ENCODE assay signal across 8 cellular contexts in the genomic region with DNA sequence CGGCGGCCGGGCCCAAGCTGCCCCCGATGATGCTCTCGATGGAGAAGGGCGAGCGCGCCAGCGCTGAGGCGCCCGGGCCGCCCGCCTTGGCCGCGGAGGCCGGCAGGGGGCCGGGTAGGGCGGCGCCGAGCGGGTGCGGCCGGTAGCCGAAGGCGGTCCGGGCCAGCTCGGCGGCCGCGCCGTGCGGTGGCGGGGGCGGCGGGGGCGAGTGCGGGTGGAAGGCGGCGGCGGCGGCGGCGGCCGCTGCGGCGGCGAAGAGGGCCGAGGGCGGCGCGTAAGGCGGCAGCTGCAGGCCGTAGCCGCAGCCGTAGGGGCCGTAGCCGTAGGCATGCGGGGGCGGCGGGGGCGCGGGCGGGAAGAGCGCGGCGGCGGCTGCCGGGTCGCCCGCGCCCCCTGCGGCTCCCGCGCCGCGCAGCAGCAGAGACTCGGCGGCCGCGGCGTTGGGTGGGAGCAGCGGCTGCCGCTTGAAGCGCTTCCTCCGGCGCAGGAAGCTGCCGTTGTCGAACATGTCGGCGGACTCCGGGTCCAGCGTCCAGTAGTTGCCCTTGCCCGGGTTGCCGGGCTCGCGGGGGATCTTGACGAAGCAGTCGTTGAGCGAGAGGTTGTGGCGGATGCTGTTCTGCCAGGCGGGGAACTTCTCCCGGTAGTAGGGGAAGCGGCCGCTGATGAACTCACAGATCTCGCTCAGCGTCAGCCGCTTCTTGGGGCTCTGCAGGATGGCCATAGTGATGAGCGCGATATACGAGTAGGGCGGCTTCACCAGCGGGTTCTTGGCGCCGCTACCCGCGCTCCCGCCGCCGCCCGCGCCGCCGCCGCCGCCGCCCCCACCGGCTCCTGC. TPM values are rescaled to one million over a fixed set of nuclear protein-coding genes. Genes with fewer than 3 reads are reported as not detected.
DNase-seq lines count a peak whose midpoint lies in the region; ATAC-seq, FAIRE-seq and TF ChIP-seq lines count a peak whose summit lies in the region.

No MANE protein-coding gene starts in this region.

- POLR2A ChIA-PET in T-cell (lab: Charles Lee) = no interaction called here
- POLR2A ChIA-PET in HepG2 (lab: Yijun Ruan, JAX) = no interaction called here

- BruUV-seq in HepG2 (replicated peaks; lab: Mats Ljungman, UMichigan) = no TSS peak

- DNase-seq in T-cell = peak in 28 of 34 experiments; percentile 16 to 53 (median 36)
- DNase-seq in cardiac fibroblast (ENCODE audit: low read depth in 2 of 2) = peak; percentile 46 to 68
- DNase-seq in HepG2 (ENCODE audit: low spot score) = no peak
- DNase-seq in thoracic aorta (ENCODE audit: low spot score) = no peak

- peak overlapping the region; percentile 74 for H3K4me2 ChIP-seq in HepG2 (ENCODE audit: low read depth, low read length)

- H3K27me3 Mint-ChIP-seq in T-cell = peaks cover 57 to 80% of the 10 kb centered on the region in 2 donors

- no peaks in the 10 kb centered on the region for H3K79me2 ChIP-seq in HepG2 (ENCODE audit: insufficient read depth, low read length)

- FAIRE-seq in HepG2 (lab: Jason Lieb, UNC) = no peak

- TF ChIP-seq POLR2A in HepG2 (IDR thresholded peaks at IDR 0.05; ENCODE audit: insufficient read depth in 1 of 2, low read depth in 2 of 2, low read length in 2 of 2) = no peak

- H3K4me3 Mint-ChIP-seq in T-cell = peak overlapping the region; percentile 78 to 84 (median 78)

- H3K27me3 ChIP-seq in HepG2 (ENCODE audit: control insufficient read depth in 1 of 2, insufficient read depth in 2 of 2, low read length in 2 of 2) (peaks cover 15 to 83% of the 10 kb centered on the region in 2 experiments), thoracic aorta (replicated peaks; ENCODE audit: insufficient read depth) (peaks cover 32% of the 10 kb centered on the region)

- H3K4me1 Mint-ChIP-seq in T-cell = peaks cover 15 to 29% (median 18%) of the 10 kb centered on the region in 3 donors

- H3K4me3 ChIP-seq in cardiac fibroblast (replicated peaks in 1 of 2; ENCODE audit: low read depth in 2 of 2, low read length in 2 of 2) (peak overlapping the region; percentile 50 to 57), HepG2 (replicated peaks in 1 of 3; ENCODE audit: insufficient read depth in 1 of 3, low read depth in 2 of 3, low read length in 3 of 3) (peak overlapping the region; percentile 42 to 72 (median 55); a peak in 4 of 6 replicates), thoracic aorta (peak overlapping the region; percentile 86)

- no peaks in the 10 kb centered on the region for H4K20me1 ChIP-seq in HepG2 (ENCODE audit: insufficient read depth, low read length)

- no peak overlapping the region for H2AFZ ChIP-seq in HepG2 (ENCODE audit: low read length)

- in situ Hi-C loops in HepG2 (cut with HindIII; ENCODE audit: extremely low pct_ligation_motif_present, low pct_unique_long_range_greater_than_20kb) = loop anchor here (10.0 kb wide), 1 partner anchor 233 kb away; no protein-coding TSS in a partner anchor

- H3K4me1 ChIP-seq in ES-I3 (ENCODE audit: insufficient read depth, low read length) (peaks cover 7% of the 10 kb centered on the region; the same call in 1 of the 2 replicates), HepG2 (ENCODE audit: insufficient read depth, low read length) (peaks cover 27% of the 10 kb centered on the region), thoracic aorta (ENCODE audit: control insufficient read depth in 1 of 2, low read depth in 2 of 2) (peaks cover 12 to 34% of the 10 kb centered on the region in 2 donors)

- peak overlapping the region; percentile 57 for H3K9ac ChIP-seq in ES-I3 (ENCODE audit: low read depth, low read length)
- H3K9ac ChIP-seq in HepG2 (ENCODE audit: insufficient read depth, low read depth, low read length) = no peak overlapping the region

- CTCF ChIA-PET in T-cell (lab: Charles Lee) (interaction anchor here in 1 of 2 donors (4.0 kb wide), 1 partner anchor 232 kb away, joined by 27 read pairs; no protein-coding TSS in a partner anchor), HepG2 (lab: Yijun Ruan, JAX; ENCODE audit: low intra/inter-chr PET ratio, low total read pairs) (no interaction called here)

- no peaks in the 10 kb centered on the region for H3K36me3 ChIP-seq in ES-I3 (ENCODE audit: insufficient read depth, low read length)
- H3K36me3 ChIP-seq in HepG2 (replicated peaks in 1 of 2; ENCODE audit: control insufficient read depth in 1 of 2, insufficient read depth in 2 of 2, low read length in 2 of 2) = no peaks in the 10 kb centered on the region
- H3K36me3 ChIP-seq in thoracic aorta = peaks cover 2% of the 10 kb centered on the region

- TF ChIP-seq RAD21 in HepG2 (CRISPR knock-in tag; IDR thresholded peaks at IDR 0.05) = no peak

- intact Hi-C loops in HepG2 (cut with micrococcal nuclease; ENCODE audit: unreplicated experiment) = no loop called here

- H3K36me3 Mint-ChIP-seq in T-cell = peaks cover 10% of the 10 kb centered on the region

- 0% methylated on average over 16 of the region's 127 CpGs for WGBS in HepG2 (ENCODE audit: low lambda C conversion rate)

- TF ChIP-seq EP300 in HepG2 (IDR thresholded peaks at IDR 0.05; ENCODE audit: low read depth in 2 of 2, low read length in 2 of 2) = no peak
- no peak for TF ChIP-seq EP300 in HepG2 (CRISPR knock-in tag; IDR thresholded peaks at IDR 0.05; ENCODE audit: borderline replicate concordance)

- TF ChIP-seq CTCF in cardiac fibroblast (IDR thresholded peaks at IDR 0.05; ENCODE audit: low read depth, low read length) (no peak), HepG2 (CRISPR knock-in tag; IDR thresholded peaks at IDR 0.05) (0 out of 2 replicates have a peak, but pooled peaks have one; percentile 6), thoracic aorta (IDR thresholded peaks at IDR 0.05) (no peak)

- peak; percentile 25 for ATAC-seq in HG03108 (IDR thresholded peaks at IDR 0.05; ENCODE audit: unreplicated experiment)
- peak; percentile 57 to 70 (median 66) for ATAC-seq in T-cell (replicated peaks in 1 of 4)
- ATAC-seq in HepG2 = peak; percentile 60
- ATAC-seq in thoracic aorta (ENCODE audit: insufficient number of reproducible peaks, low FRiP score, low read depth) = no peak
- ATAC-seq in GM21786 (IDR thresholded peaks at IDR 0.05; ENCODE audit: unreplicated experiment) = no peak
- ATAC-seq in HG02571 (IDR thresholded peaks at IDR 0.05; ENCODE audit: unreplicated experiment) = no peak

- H3K9me3 ChIP-seq in ES-I3 (ENCODE audit: control insufficient read depth, insufficient read depth, low read length) = no peaks in the 10 kb centered on the region
- no peaks in the 10 kb centered on the region for H3K9me3 ChIP-seq in HepG2 (ENCODE audit: low read length)
- no peaks in the 10 kb centered on the region for H3K9me3 ChIP-seq in thoracic aorta

- H3K9me3 Mint-ChIP-seq in T-cell = peaks cover 0 to 6% (median 0%) of the 10 kb centered on the region in 3 donors

- no peak overlapping the region for H3K27ac ChIP-seq in HepG2 (ENCODE audit: extremely low read length, insufficient read depth, low read length)
- H3K27ac ChIP-seq in thoracic aorta = peak overlapping the region; percentile 82

- peak overlapping the region; percentile 11 to 23 for H3K27ac Mint-ChIP-seq in T-cell

RNA-seq across cellular contexts. Expression of a gene that starts 1.1 kb away (rescaled TPM):
- under 1 TPM in 3 of 5 donors, not detected in 2; 0.20 to 0.68 (median 0.39) TPM for total RNA-seq in T-cell
- 0.04 TPM in 1 of 2 replicates, not detected in the other for total RNA-seq in HepG2 (2016; rRNA removed; fragmentation: Illumina TruSeq; extraction: Trizol)
- not detected in 2 replicates for total RNA-seq in HepG2 (2016; cell fraction: cytosol; rRNA removed; fragmentation: Illumina TruSeq; extraction: Trizol; ENCODE audit: low read depth)
- total RNA-seq in HepG2 (2016; cell fraction: insoluble cytoplasmic fraction; rRNA removed; fragmentation: Illumina TruSeq; extraction: Trizol) = not detected in 2 replicates
- total RNA-seq in HepG2 (2016; cell fraction: membrane; rRNA removed; fragmentation: Illumina TruSeq; extraction: Trizol) = 0.06 TPM in 1 of 2 replicates, not detected in the other
- not detected in 2 replicates for total RNA-seq in HepG2 (2016; cell fraction: nucleus; rRNA removed; fragmentation: Illumina TruSeq; extraction: Trizol)
- polyA plus RNA-seq in HepG2 (2011; rRNA removed) = 0.04 and 0.05 TPM in 2 replicates
- polyA plus RNA-seq in HepG2 (2011; cell fraction: cytosol; rRNA removed) = 0.05 and 0.07 TPM in 2 replicates
- 0.06 TPM in 1 of 2 replicates, not detected in the other for polyA plus RNA-seq in HepG2 (2011; cell fraction: nucleus; rRNA removed)
- not detected in 2 replicates for polyA plus RNA-seq in HepG2 (2012)
- polyA plus RNA-seq in HepG2 (2016; cell fraction: cytosol; fragmentation: Illumina TruSeq; extraction: Trizol; ENCODE audit: low read depth) = not detected in 2 replicates
- polyA plus RNA-seq in HepG2 (2016; cell fraction: insoluble cytoplasmic fraction; fragmentation: Illumina TruSeq; extraction: Trizol; ENCODE audit: low read depth) = 0.13 TPM in 1 of 2 replicates, not detected in the other
- polyA plus RNA-seq in HepG2 (2016; cell fraction: membrane; fragmentation: Illumina TruSeq; extraction: Trizol; ENCODE audit: low read depth) = not detected in 2 replicates
- polyA plus RNA-seq in HepG2 (2016; cell fraction: nucleus; fragmentation: Illumina TruSeq; extraction: Trizol; ENCODE audit: insufficient read depth, low read depth) = not detected in 2 replicates
- polyA minus RNA-seq in HepG2 (2011; rRNA and poly(A)+ RNA removed; ENCODE audit: low replicate concordance) = 0.06 and 0.14 TPM in 2 replicates
- polyA minus RNA-seq in HepG2 (2011; cell fraction: cytosol; rRNA and poly(A)+ RNA removed) = not detected in 2 replicates
- not detected in 2 replicates for polyA minus RNA-seq in HepG2 (2011; cell fraction: nucleus; rRNA and poly(A)+ RNA removed)
- total RNA-seq in thoracic aorta = 10 to 100 TPM in 1 of 2 donors, 1 to 10 TPM in 1; 6.8 to 10.0 TPM

RNA-seq across cellular contexts. Expression of a gene that starts 50.8 kb away (rescaled TPM):
- total RNA-seq in T-cell = 100 to 1,000 TPM; 585 to 688 (median 639) TPM
- total RNA-seq in HepG2 (2016; rRNA removed; fragmentation: Illumina TruSeq; extraction: Trizol) = 698 and 836 TPM in 2 replicates
- 507 and 559 TPM in 2 replicates for total RNA-seq in HepG2 (2016; cell fraction: cytosol; rRNA removed; fragmentation: Illumina TruSeq; extraction: Trizol; ENCODE audit: low read depth)
- 679 and 821 TPM in 2 replicates for total RNA-seq in HepG2 (2016; cell fraction: insoluble cytoplasmic fraction; rRNA removed; fragmentation: Illumina TruSeq; extraction: Trizol)
- 771 and 850 TPM in 2 replicates for total RNA-seq in HepG2 (2016; cell fraction: membrane; rRNA removed; fragmentation: Illumina TruSeq; extraction: Trizol)
- total RNA-seq in HepG2 (2016; cell fraction: nucleus; rRNA removed; fragmentation: Illumina TruSeq; extraction: Trizol) = 289 and 303 TPM in 2 replicates
- polyA plus RNA-seq in HepG2 (2011; rRNA removed) = 471 and 557 TPM in 2 replicates
- polyA plus RNA-seq in HepG2 (2011; cell fraction: cytosol; rRNA removed) = 298 and 449 TPM in 2 replicates
- polyA plus RNA-seq in HepG2 (2011; cell fraction: nucleus; rRNA removed) = 96.1 and 122 TPM in 2 replicates
- polyA plus RNA-seq in HepG2 (2012) = 940 and 1,043 TPM in 2 replicates
- 922 and 1,006 TPM in 2 replicates for polyA plus RNA-seq in HepG2 (2016; cell fraction: cytosol; fragmentation: Illumina TruSeq; extraction: Trizol; ENCODE audit: low read depth)
- polyA plus RNA-seq in HepG2 (2016; cell fraction: insoluble cytoplasmic fraction; fragmentation: Illumina TruSeq; extraction: Trizol; ENCODE audit: low read depth) = 1,304 and 1,359 TPM in 2 replicates
- polyA plus RNA-seq in HepG2 (2016; cell fraction: membrane; fragmentation: Illumina TruSeq; extraction: Trizol; ENCODE audit: low read depth) = 1,256 and 1,375 TPM in 2 replicates
- 596 and 617 TPM in 2 replicates for polyA plus RNA-seq in HepG2 (2016; cell fraction: nucleus; fragmentation: Illumina TruSeq; extraction: Trizol; ENCODE audit: insufficient read depth, low read depth)
- polyA minus RNA-seq in HepG2 (2011; rRNA and poly(A)+ RNA removed; ENCODE audit: low replicate concordance) = 152 and 382 TPM in 2 replicates
- polyA minus RNA-seq in HepG2 (2011; cell fraction: cytosol; rRNA and poly(A)+ RNA removed) = 285 and 287 TPM in 2 replicates
- polyA minus RNA-seq in HepG2 (2011; cell fraction: nucleus; rRNA and poly(A)+ RNA removed) = 113 and 151 TPM in 2 replicates
- total RNA-seq in thoracic aorta = 100 to 1,000 TPM; 250 to 407 TPM

Comparison
In these comparisons a context has a peak if more than half of its experiments do, and no peak if none do; other contexts are left out.
1. ATAC-seq: peak in HG03108 (single experiment), T-cell (4 of 4) and HepG2 (single experiment); none in thoracic aorta (single experiment), GM21786 (single experiment) and HG02571 (single experiment).
2. DNase-seq: peak in T-cell (28 of 34) and cardiac fibroblast (2 of 2); none in HepG2 (single experiment) and thoracic aorta (single experiment).
3. Peak in every context shown above with its lines, with median percentiles within 50 percentile points of each other: H3K4me3 ChIP-seq.